In genomic region chr20:62064788-62065668, GRCh38 we compare ENCODE assay signal across 8 cellular contexts. TPM values are rescaled to one million over a fixed set of nuclear protein-coding genes. Genes with fewer than 3 reads are reported as not detected.
DNase-seq lines count a peak whose midpoint lies in the region; ATAC-seq and TF ChIP-seq lines count a peak whose summit lies in the region.

No MANE protein-coding gene starts in this region.

- TF ChIP-seq EP300 in transverse colon (IDR thresholded peaks at IDR 0.05; ENCODE audit: low read depth), result no peak

- DNase-seq in GM10248 (ENCODE audit: extremely low spot score) (peak; percentile 47), ascending aorta (ENCODE audit: low spot score in 2 of 2) (no peak), kidney epithelial cell (ENCODE audit: low read depth) (no peak), transverse colon (peak; percentile 27), NCI-H774 (lab: John Stamatoyannopoulos, UW) (no peak), H4 (ENCODE audit: low spot score) (no peak)

- intact Hi-C loops in ascending aorta (cut with DNase I), result loop anchor here (1.0 to 10.0 kb wide), 8 partner anchors 53 to 862 kb away; partner anchors contain the start of genes CABLES2, DIDO1, MRGBP and MTG2
- intact Hi-C loops in transverse colon (cut with DNase I; ENCODE audit: low total_unique reads), result loop anchor here (5.0 kb wide), 3 partner anchors 38 to 72 kb away; partner anchors contain the start of gene LSM14B

- H3K9me3 ChIP-seq in ascending aorta (no peaks in the 10 kb centered on the region), transverse colon (no peaks in the 10 kb centered on the region)

- TF ChIP-seq POLR2A in transverse colon (IDR thresholded peaks at IDR 0.05), result no peak

- 0% methylated on average over 8 of the region's 162 CpGs; no CpG with 5 or more reads in 1 of the 2 donors for WGBS in transverse colon (ENCODE audit: low coverage in 1 of 2), 2 donors

- CTCF ChIA-PET in GM10248 (lab: Yijun Ruan, JAX), result no interaction called here

- in situ Hi-C loops in transverse colon (cut with MboI; ENCODE audit: low pct_ligation_motif_present in 1 of 4, low pct_unique_long_range_greater_than_20kb in 1 of 4, low sequenced_read_pairs in 3 of 4), result loop anchor here in 2 of 4 donors (10.0 kb wide), 1 partner anchor 60 kb away; the partner anchor contains the start of gene LSM14B (in 2 of the 2)

- H3K27me3 ChIP-seq in ascending aorta, result no peaks in the 10 kb centered on the region
- H3K27me3 ChIP-seq in kidney epithelial cell (ENCODE audit: control insufficient read depth, insufficient read depth, low read length), result no peaks in the 10 kb centered on the region
- H3K27me3 ChIP-seq in transverse colon, result no peaks in the 10 kb centered on the region

- H3K27ac ChIP-seq in ascending aorta (peak overlapping the region in 1 of 2 donors; percentile 76), transverse colon (peak overlapping the region; percentile 74 to 88 (median 82))

- H3K4me3 ChIP-seq in ascending aorta (peak overlapping the region; percentile 80 to 81), kidney epithelial cell (ENCODE audit: low read depth, low read length) (peak overlapping the region; percentile 55), transverse colon (peak overlapping the region; percentile 58 to 66 (median 60))

- peak; percentile 14 for ATAC-seq in GM21360 (IDR thresholded peaks at IDR 0.05; ENCODE audit: unreplicated experiment)
- ATAC-seq in HG03520 (IDR thresholded peaks at IDR 0.05; ENCODE audit: unreplicated experiment), result peak; percentile 22

- H3K36me3 ChIP-seq in ascending aorta, result no peaks in the 10 kb centered on the region
- H3K36me3 ChIP-seq in kidney epithelial cell (ENCODE audit: control insufficient read depth, insufficient read depth, low read length), result no peaks in the 10 kb centered on the region
- H3K36me3 ChIP-seq in transverse colon, result no peaks in the 10 kb centered on the region

- POLR2A ChIA-PET in GM10248 (lab: Yijun Ruan, JAX), result interaction anchor here (0.6 to 2.3 kb wide), 14 partner anchors 25 to 124 kb away, joined by 3 to 36 read pairs (median 4); partner anchors contain the start of gene LSM14B

- H3K4me1 ChIP-seq in ascending aorta (peaks cover 4 to 20% of the 10 kb centered on the region in 2 donors), transverse colon (peaks cover 38 to 58% (median 46%) of the 10 kb centered on the region in 4 donors)

- TF ChIP-seq CTCF in GM10248 (IDR thresholded peaks at IDR 0.05; ENCODE audit: control extremely low read depth, extremely low read depth, low read depth, missing control alignments), result no peak
- no peak for TF ChIP-seq CTCF in ascending aorta (IDR thresholded peaks at IDR 0.05)
- no peak for TF ChIP-seq CTCF in kidney epithelial cell (IDR thresholded peaks at IDR 0.05; ENCODE audit: insufficient read depth, low read length, poor library complexity, severe bottlenecking)
- no peak for TF ChIP-seq CTCF in transverse colon (IDR thresholded peaks at IDR 0.05)

RNA-seq across cellular contexts. Expression of gene TAF4, which starts 0.7 kb away (rescaled TPM):
- total RNA-seq in ascending aorta (166 TPM), kidney epithelial cell (5.9 and 24.9 TPM in 2 replicates), transverse colon (10 to 100 TPM; 18.9 to 39.5 (median 24.3) TPM)
- 2.0 and 4.9 TPM in 2 replicates for total RNA-seq in H4 (2014; rRNA removed; shearing (Covaris generic))

RNA-seq across cellular contexts. Expression of gene LSM14B, which starts 57.2 kb away (rescaled TPM):
- total RNA-seq in ascending aorta (27.6 TPM), kidney epithelial cell (23.3 and 34.2 TPM in 2 replicates), transverse colon (10 to 100 TPM; 22.1 to 45.3 (median 35.6) TPM)
- 29.3 and 36.7 TPM in 2 replicates for total RNA-seq in H4 (2014; rRNA removed; shearing (Covaris generic))

Comparison
In these comparisons a context has a peak if more than half of its experiments do, and no peak if none do; other contexts are left out.
1. DNase-seq: peak in GM10248 (single experiment) and transverse colon (single experiment); none in ascending aorta (0 of 2), kidney epithelial cell (single experiment), NCI-H774 (single experiment) and H4 (single experiment).
2. Peak in every context shown above with its lines, with median percentiles within 50 percentile points of each other: H3K4me3 ChIP-seq.